Comparison of ENCODE assay signal across 20 cellular contexts in genomic region chr16:15593235-15593634, GRCh38. TPM values are rescaled to one million over a fixed set of nuclear protein-coding genes. Genes with fewer than 3 reads are reported as not detected.
A peak's percentile ranks its signal among the peaks of the same experiment; 100 is the strongest.
DNase-seq lines count a peak whose midpoint lies in the region; ATAC-seq and TF ChIP-seq lines count a peak whose summit lies in the region.
"Had no signal": no experiment of that assay in that cellular context is flagged by ENCODE, and none has a peak within 500 bp of the region (broad histone marks: within the 10 kb centered on the region; RNA-seq: fewer than 3 reads in every experiment).

No MANE protein-coding gene starts in this region.

- no peak overlapping the region for H3K4me3 Mint-ChIP-seq in H9
- H3K4me3 Mint-ChIP-seq in activated T-helper 1 cell treated with anti-CD3 and anti-CD28 coated beads, Interleukin-12 subunit alpha, Interleukin-12 subunit beta, Interleukin-2, Interleukin-4 antibody, amounts not matched to agents 30 ng/mL and 10 ng/mL and 1 ng/mL, durations not matched to agents 14 hours and 24 hours and 36 hours: no peak overlapping the region
- H3K4me3 Mint-ChIP-seq in natural killer cell: peak overlapping the region; percentile 32
- H3K4me3 Mint-ChIP-seq: neural progenitor cell had no signal

- H3K4me1 ChIP-seq in BLaER1 treated with 17β-estradiol and CSF1 and Interleukin-3, amounts not matched to agents 10 nM and 100 nM: peaks cover 46 to 96% (median 93%) of the 10 kb centered on the region in 10 experiments
- no peaks in the 10 kb centered on the region for H3K4me1 ChIP-seq in H9 (ENCODE audit: insufficient read depth, low read length)
- H3K4me1 ChIP-seq: neural progenitor cell had no signal

- H3K36me3 Mint-ChIP-seq in H9 (ENCODE audit: insufficient read depth in 1 of 3, low read depth in 3 of 3) (peaks cover 13 to 37% (median 34%) of the 10 kb centered on the region in 3 experiments), natural killer cell (peaks cover 19% of the 10 kb centered on the region)
- peaks cover 51% of the 10 kb centered on the region for H3K36me3 Mint-ChIP-seq in activated T-helper 1 cell treated with anti-CD3 and anti-CD28 coated beads, Interleukin-12 subunit alpha, Interleukin-12 subunit beta, Interleukin-2, Interleukin-4 antibody, amounts not matched to agents 30 ng/mL and 10 ng/mL and 1 ng/mL, durations not matched to agents 14 hours and 24 hours and 36 hours (ENCODE audit: low read depth)

- no peak overlapping the region for H4K5ac ChIP-seq in H9 (ENCODE audit: insufficient read length, low read depth, low read length)

- H3K27me3 Mint-ChIP-seq in H9 (ENCODE audit: low read depth): no peaks in the 10 kb centered on the region; the same call in 1 of the 2 replicates
- no peaks in the 10 kb centered on the region for H3K27me3 Mint-ChIP-seq in activated T-helper 1 cell treated with anti-CD3 and anti-CD28 coated beads, Interleukin-12 subunit alpha, Interleukin-12 subunit beta, Interleukin-2, Interleukin-4 antibody, amounts not matched to agents 30 ng/mL and 10 ng/mL and 1 ng/mL, durations not matched to agents 14 hours and 24 hours and 36 hours (ENCODE audit: insufficient read depth)
- no peaks in the 10 kb centered on the region for H3K27me3 Mint-ChIP-seq in natural killer cell (ENCODE audit: low read depth in 2 of 2)

- H2BK20ac ChIP-seq in H9 (ENCODE audit: low read depth, low read length, poor library complexity, severe bottlenecking): no peak overlapping the region

- H3K79me1 ChIP-seq in H9 (ENCODE audit: insufficient read depth, low read depth, low read length, poor library complexity, severe bottlenecking): no peaks in the 10 kb centered on the region

- no peaks in the 10 kb centered on the region for H4K20me1 ChIP-seq in BLaER1 treated with 17β-estradiol and CSF1 and Interleukin-3, amounts not matched to agents 10 nM and 100 nM
- no peaks in the 10 kb centered on the region for H4K20me1 ChIP-seq in H9 (ENCODE audit: control insufficient read depth, insufficient read depth, insufficient read length)

- no peaks in the 10 kb centered on the region; a peak in 1 of 5 replicates for H3K9me3 Mint-ChIP-seq in H9
- peaks cover 3% of the 10 kb centered on the region for H3K9me3 Mint-ChIP-seq in activated T-helper 1 cell treated with anti-CD3 and anti-CD28 coated beads, Interleukin-12 subunit alpha, Interleukin-12 subunit beta, Interleukin-2, Interleukin-4 antibody, amounts not matched to agents 30 ng/mL and 10 ng/mL and 1 ng/mL, durations not matched to agents 14 hours and 24 hours and 36 hours
- peaks cover 2% of the 10 kb centered on the region in 2 donors for H3K9me3 Mint-ChIP-seq in natural killer cell
- H3K9me3 Mint-ChIP-seq: neural progenitor cell had no signal

- H3K23ac ChIP-seq in H9 (ENCODE audit: insufficient read length, low read depth, low read length): no peak overlapping the region

- DNase-seq in H9 (no peak), natural killer cell (no peak), NCI-H446 treated with DMSO at 0.1 percent for 48 hours (lab: John Stamatoyannopoulos, UW) (no peak), Kasumi-1 (lab: John Stamatoyannopoulos, UW) (no peak)
- no peak for DNase-seq in activated T-helper 1 cell treated with anti-CD3 and anti-CD28 coated beads, Interleukin-12 subunit alpha, Interleukin-12 subunit beta, Interleukin-2, Interleukin-4 antibody, amounts not matched to agents 30 ng/mL and 10 ng/mL and 1 ng/mL, durations not matched to agents 14 hours and 24 hours and 36 hours (ENCODE audit: low spot score)
- no peak for DNase-seq in stimulated activated CD8-positive, alpha-beta memory T cell treated with anti-CD3 and anti-CD28 coated beads, Interleukin-4, amount 100 ng/mL, for 48 hours
- DNase-seq: activated CD4-positive, alpha-beta T cell treated with anti-CD3 and anti-CD28 coated beads, Interleukin-2, amount 50 U/mL, for 4 hours; activated gamma-delta T cell; AML-193; brain microvascular endothelial cell; DMS79 treated with DMSO at 0.1 percent for 48 hours; dorsolateral prefrontal cortex; NCI-H1092 treated with DMSO at 0.1 percent for 48 hours; NCI-H2171 treated with DMSO at 0.1 percent for 48 hours; SIG-M5; stimulated activated CD4-positive, alpha-beta T cell treated with anti-CD3 and anti-CD28 coated beads, Interleukin-4, amount 100 ng/mL, for 4 hours; T1000 had no signal

- H3K56ac ChIP-seq in H9 (ENCODE audit: insufficient read length, low read depth, low read length): no peak overlapping the region

- H3K36me3 ChIP-seq in BLaER1 treated with 17β-estradiol and CSF1 and Interleukin-3, amounts not matched to agents 10 nM and 100 nM: peaks cover 47 to 80% (median 68%) of the 10 kb centered on the region in 11 experiments
- H3K36me3 ChIP-seq: neural progenitor cell had no signal

- peak overlapping the region in 2 of 10 experiments; percentile 8 to 21; a peak in 3 of 20 replicates for H3K4me3 ChIP-seq in BLaER1 treated with 17β-estradiol and CSF1 and Interleukin-3, amounts not matched to agents 10 nM and 100 nM
- H3K4me3 ChIP-seq: dorsolateral prefrontal cortex, neural progenitor cell had no signal

- H3K79me2 ChIP-seq in H9 (ENCODE audit: insufficient read depth, low read length): no peaks in the 10 kb centered on the region

- H3K27ac Mint-ChIP-seq in H9 (peak overlapping the region; percentile 49 to 89 (median 79)), natural killer cell (peak overlapping the region; percentile 83 to 96)
- H3K27ac Mint-ChIP-seq in activated T-helper 1 cell treated with anti-CD3 and anti-CD28 coated beads, Interleukin-12 subunit alpha, Interleukin-12 subunit beta, Interleukin-2, Interleukin-4 antibody, amounts not matched to agents 30 ng/mL and 10 ng/mL and 1 ng/mL, durations not matched to agents 14 hours and 24 hours and 36 hours: peak overlapping the region; percentile 61

- no peak for ATAC-seq in natural killer cell
- ATAC-seq in HG03520 (IDR thresholded peaks at IDR 0.05; ENCODE audit: unreplicated experiment): no peak

- H2AFZ ChIP-seq in H9 (ENCODE audit: low read length): no peak overlapping the region
- H2AFZ ChIP-seq: neural progenitor cell had no signal

- H3T11ph ChIP-seq in H9 (ENCODE audit: low read length): no peak overlapping the region

- no peak overlapping the region for H3K4ac ChIP-seq in H9 (ENCODE audit: low read depth, low read length)

- H2BK12ac ChIP-seq in H9 (ENCODE audit: insufficient read length, low read depth, low read length): no peak overlapping the region

- no peak overlapping the region for H4K91ac ChIP-seq in H9 (ENCODE audit: insufficient read length, low read depth, low read length)

- H3K18ac ChIP-seq in H9 (ENCODE audit: insufficient read length, low read depth, low read length): no peak overlapping the region

- no peak overlapping the region for H2BK5ac ChIP-seq in H9 (ENCODE audit: insufficient read length, low read length)

- H2BK15ac ChIP-seq in H9 (ENCODE audit: low read depth, low read length): no peak overlapping the region

- H3K4me1 Mint-ChIP-seq in H9 (peaks cover 4 to 6% of the 10 kb centered on the region in 2 experiments; a peak in 2 of 4 replicates), natural killer cell (peaks cover 46 to 69% of the 10 kb centered on the region in 2 donors)
- H3K4me1 Mint-ChIP-seq in activated T-helper 1 cell treated with anti-CD3 and anti-CD28 coated beads, Interleukin-12 subunit alpha, Interleukin-12 subunit beta, Interleukin-2, Interleukin-4 antibody, amounts not matched to agents 30 ng/mL and 10 ng/mL and 1 ng/mL, durations not matched to agents 14 hours and 24 hours and 36 hours (ENCODE audit: low read depth): peaks cover 71% of the 10 kb centered on the region

- peak overlapping the region; percentile 33 to 67 (median 53); a peak in 18 of 22 replicates for H3K9ac ChIP-seq in BLaER1 treated with 17β-estradiol and CSF1 and Interleukin-3, amounts not matched to agents 10 nM and 100 nM
- H3K9ac ChIP-seq in H9 (ENCODE audit: extremely low read depth, insufficient read length, low read length): no peak overlapping the region
- H3K9ac ChIP-seq: neural progenitor cell had no signal

- no peak overlapping the region for H2AK5ac ChIP-seq in H9 (ENCODE audit: insufficient read length, low read length)

- no peak for TF ChIP-seq CTCF in H9 (conservative IDR thresholded peaks at IDR 0.05)
- TF ChIP-seq CTCF in natural killer cell (IDR thresholded peaks at IDR 0.05): no peak

- H3K9me3 ChIP-seq in BLaER1 treated with 17β-estradiol and CSF1 and Interleukin-3, amounts not matched to agents 10 nM and 100 nM (replicated peaks in 1 of 11): peaks cover 0 to 44% (median 19%) of the 10 kb centered on the region in 11 experiments; a peak in 18 of 22 replicates
- H3K9me3 ChIP-seq in H9 (ENCODE audit: control insufficient read depth, low read depth, low read length): no peaks in the 10 kb centered on the region

- no CpG with 5 or more reads among the region's 9 CpGs for WGBS in H9 (ENCODE audit: extremely low coverage, insufficient read length, low lambda C conversion rate)

- no peak overlapping the region for H4K8ac ChIP-seq in H9 (replicated peaks; ENCODE audit: insufficient read length, low read depth, low read length)

- H2BK120ac ChIP-seq in H9 (ENCODE audit: low read depth, low read length, poor library complexity, severe bottlenecking): no peak overlapping the region

- H3K27me3 ChIP-seq in BLaER1 treated with 17β-estradiol and CSF1 and Interleukin-3, amounts not matched to agents 10 nM and 100 nM: no peaks in the 10 kb centered on the region
- H3K27me3 ChIP-seq in H9 (ENCODE audit: insufficient read depth, low read length): no peaks in the 10 kb centered on the region
- H3K27me3 ChIP-seq: brain microvascular endothelial cell, dorsolateral prefrontal cortex, neural progenitor cell had no signal

- no peaks in the 10 kb centered on the region for H3K23me2 ChIP-seq in H9 (ENCODE audit: insufficient read length, low read depth, low read length, poor library complexity, severe bottlenecking)

- H3K14ac ChIP-seq in H9 (ENCODE audit: insufficient read depth, low read length): no peak overlapping the region

- intact Hi-C loops in activated T-helper 1 cell treated with anti-CD3 and anti-CD28 coated beads, Interleukin-12 subunit alpha, Interleukin-12 subunit beta, Interleukin-2, Interleukin-4 antibody, amounts not matched to agents 30 ng/mL and 10 ng/mL and 1 ng/mL, durations not matched to agents 14 hours and 24 hours and 36 hours (cut with micrococcal nuclease): loop anchor here (5.0 kb wide), 1 partner anchor 156 kb away; no protein-coding TSS in a partner anchor
- intact Hi-C loops in natural killer cell (cut with micrococcal nuclease): no loop called here

- peak overlapping the region; percentile 36 to 87 (median 79) for H3K4me2 ChIP-seq in BLaER1 treated with 17β-estradiol and CSF1 and Interleukin-3, amounts not matched to agents 10 nM and 100 nM
- H3K4me2 ChIP-seq in H9 (ENCODE audit: insufficient read depth, insufficient read length, low read length): no peak overlapping the region
- H3K4me2 ChIP-seq: neural progenitor cell had no signal

- peak overlapping the region; percentile 90 to 98 (median 96) for H3K27ac ChIP-seq in BLaER1 treated with 17β-estradiol and CSF1 and Interleukin-3, amounts not matched to agents 10 nM and 100 nM
- no peak overlapping the region for H3K27ac ChIP-seq in H9 (ENCODE audit: insufficient read length, low read depth, low read length)
- H3K27ac ChIP-seq: brain microvascular endothelial cell, neural progenitor cell had no signal

RNA-seq across cellular contexts. Expression of gene MARF1, which starts 49.7 kb away (rescaled TPM):
- total RNA-seq in H9 (2021): 22.3 and 23.3 TPM in 2 replicates
- total RNA-seq in activated T-helper 1 cell treated with anti-CD3 and anti-CD28 coated beads, Interleukin-12 subunit alpha, Interleukin-12 subunit beta, Interleukin-2, Interleukin-4 antibody, amounts not matched to agents 30 ng/mL and 10 ng/mL and 1 ng/mL, durations not matched to agents 14 hours and 24 hours and 36 hours: 58.8 and 58.9 TPM in 2 replicates
- total RNA-seq in natural killer cell: 100 to 1,000 TPM; 127 to 149 (median 140) TPM

RNA-seq across cellular contexts. Expression of gene NDE1, which starts 56.8 kb away (rescaled TPM):
- 45.9 and 49.6 TPM in 2 replicates for total RNA-seq in H9 (2021)
- 87.4 and 91.8 TPM in 2 replicates for total RNA-seq in activated T-helper 1 cell treated with anti-CD3 and anti-CD28 coated beads, Interleukin-12 subunit alpha, Interleukin-12 subunit beta, Interleukin-2, Interleukin-4 antibody, amounts not matched to agents 30 ng/mL and 10 ng/mL and 1 ng/mL, durations not matched to agents 14 hours and 24 hours and 36 hours
- 100 to 1,000 TPM; 104 to 118 (median 114) TPM for total RNA-seq in natural killer cell
